ENCODE assay signal across 9 cellular contexts in genomic region chr5:135245521-135246499, GRCh38.
DNase-seq lines count a peak whose midpoint lies in the region; ATAC-seq and TF ChIP-seq lines count a peak whose summit lies in the region.
"Had no signal": no experiment of that assay in that cellular context is flagged by ENCODE, and none has a peak within 500 bp of the region (broad histone marks: within the 10 kb centered on the region; RNA-seq: fewer than 3 reads in every experiment).

No MANE protein-coding gene starts in this region.

- TF ChIP-seq CTCF in HEK293 (tag by site-specific recombination; IDR thresholded peaks at IDR 0.05), result no peak

- POLR2A ChIA-PET in HEK293 (lab: Yijun Ruan, JAX), result no interaction called here
- POLR2A ChIA-PET in activated CD8-positive, alpha-beta T cell treated with anti-CD3 and anti-CD28 coated beads, Interleukin-2, amount 10 ng/mL, durations not matched to agents 7 days and 5 days (lab: Charles Lee), result no interaction called here

- peak overlapping the region; percentile 76 for H3K4me2 ChIP-seq in skeletal muscle satellite cell (ENCODE audit: low read length)

- no peak for ATAC-seq in activated CD8-positive, alpha-beta T cell treated with anti-CD3 and anti-CD28 coated beads, Interleukin-2, amount 10 ng/mL, durations not matched to agents 7 days and 5 days

- H3K27me3 ChIP-seq in skeletal muscle satellite cell (ENCODE audit: control insufficient read depth, insufficient read depth, low read length), result no peaks in the 10 kb centered on the region
- H3K27me3 ChIP-seq: dorsolateral prefrontal cortex had no signal

- H3K4me3 Mint-ChIP-seq in activated CD8-positive, alpha-beta T cell treated with anti-CD3 and anti-CD28 coated beads, Interleukin-2, amount 10 ng/mL, durations not matched to agents 7 days and 5 days, result no peak overlapping the region

- H3K4me3 ChIP-seq in HEK293 (ENCODE audit: low read depth, low read length) (no peak overlapping the region), skeletal muscle satellite cell (ENCODE audit: low read length) (peak overlapping the region; percentile 42)

- H3K36me3 Mint-ChIP-seq in activated CD8-positive, alpha-beta T cell treated with anti-CD3 and anti-CD28 coated beads, Interleukin-2, amount 10 ng/mL, durations not matched to agents 7 days and 5 days (ENCODE audit: low read depth), result no peaks in the 10 kb centered on the region

- H3K27ac ChIP-seq in HEK293 (ENCODE audit: extremely low read depth, low read depth, low read length), result no peak overlapping the region

- H3K36me3 ChIP-seq in HEK293 (ENCODE audit: control insufficient read depth in 2 of 2, insufficient read depth in 1 of 2, low read length in 2 of 2), result no peaks in the 10 kb centered on the region
- H3K36me3 ChIP-seq in skeletal muscle satellite cell (ENCODE audit: insufficient read depth, low read length), result no peaks in the 10 kb centered on the region

- no peaks in the 10 kb centered on the region for H3K9me3 Mint-ChIP-seq in activated CD8-positive, alpha-beta T cell treated with anti-CD3 and anti-CD28 coated beads, Interleukin-2, amount 10 ng/mL, durations not matched to agents 7 days and 5 days (ENCODE audit: insufficient read depth)

- CTCF ChIA-PET in HEK293 (lab: Yijun Ruan, JAX), result interaction anchor here (0.6 to 0.7 kb wide), 2 partner anchors 180 to 411 kb away, joined by 3 to 5 read pairs; no protein-coding TSS in a partner anchor
- CTCF ChIA-PET in activated CD8-positive, alpha-beta T cell treated with anti-CD3 and anti-CD28 coated beads, Interleukin-2, amount 10 ng/mL, durations not matched to agents 7 days and 5 days (lab: Charles Lee), result no interaction called here

- H3K27ac Mint-ChIP-seq in activated CD8-positive, alpha-beta T cell treated with anti-CD3 and anti-CD28 coated beads, Interleukin-2, amount 10 ng/mL, durations not matched to agents 7 days and 5 days, result no peak overlapping the region

- peaks cover 4% of the 10 kb centered on the region for H3K27me3 Mint-ChIP-seq in activated CD8-positive, alpha-beta T cell treated with anti-CD3 and anti-CD28 coated beads, Interleukin-2, amount 10 ng/mL, durations not matched to agents 7 days and 5 days (ENCODE audit: low read depth)

- H3K9me3 ChIP-seq in HEK293 (ENCODE audit: control insufficient read depth, insufficient read depth, low read depth, low read length) (no peaks in the 10 kb centered on the region), skeletal muscle satellite cell (replicated peaks; ENCODE audit: low read length) (no peaks in the 10 kb centered on the region)

- peaks cover 3% of the 10 kb centered on the region for H3K4me1 Mint-ChIP-seq in activated CD8-positive, alpha-beta T cell treated with anti-CD3 and anti-CD28 coated beads, Interleukin-2, amount 10 ng/mL, durations not matched to agents 7 days and 5 days (ENCODE audit: low read depth)

- H3K9ac ChIP-seq in skeletal muscle satellite cell (ENCODE audit: low read depth, low read length), result peak overlapping the region; percentile 26

- H3K4me1 ChIP-seq in HEK293 (ENCODE audit: control insufficient read depth, insufficient read depth, low read length), result peaks cover 9% of the 10 kb centered on the region
- peaks cover 55% of the 10 kb centered on the region for H3K4me1 ChIP-seq in skeletal muscle satellite cell (ENCODE audit: control insufficient read depth, insufficient read depth, low read length)

- peak; percentile 31 for DNase-seq in SKM-1 (lab: John Stamatoyannopoulos, UW; ENCODE audit: unreplicated experiment)
- DNase-seq in fibroblast of peridontal ligament (ENCODE audit: extremely low read depth), result peak; percentile 49
- no peak for DNase-seq in activated CD8-positive, alpha-beta T cell treated with anti-CD3 and anti-CD28 coated beads, Interleukin-2, amount 10 ng/mL, durations not matched to agents 7 days and 5 days
- no peak for DNase-seq in NCI-H2196 treated with DMSO at 0.1 percent for 48 hours (lab: John Stamatoyannopoulos, UW; ENCODE audit: unreplicated experiment)
- no peak for DNase-seq in activated CD4-positive, alpha-beta T cell treated with anti-CD3 and anti-CD28 coated beads, Interleukin-2, amount 50 U/mL, for 48 hours
- DNase-seq in NCI-H1417 treated with DMSO at 0.1 percent for 48 hours (lab: John Stamatoyannopoulos, UW), result no peak

TF ChIP-seq in HEK293, 187 proteins besides CTCF, POLR2A, EP300 and RAD21:
- 0 out of 2 replicates have a peak, but pooled peaks have one; percentile 19 for TF ChIP-seq ZNF398 (tag by site-specific recombination; IDR thresholded peaks at IDR 0.05)
- no peak for TF ChIP-seq ZNF449 (tag by site-specific recombination; IDR thresholded peaks at IDR 0.05)

Comparison
In these comparisons a context has a peak if more than half of its experiments do, and no peak if none do; other contexts are left out.
1. DNase-seq: peak in SKM-1 (single experiment) and fibroblast of peridontal ligament (single experiment); none in activated CD8-positive, alpha-beta T cell treated with anti-CD3 and anti-CD28 coated beads, Interleukin-2, amount 10 ng/mL, durations not matched to agents 7 days and 5 days (single experiment), NCI-H2196 treated with DMSO at 0.1 percent for 48 hours (single experiment), activated CD4-positive, alpha-beta T cell treated with anti-CD3 and anti-CD28 coated beads, Interleukin-2, amount 50 U/mL, for 48 hours (0 of 2) and NCI-H1417 treated with DMSO at 0.1 percent for 48 hours (single experiment).